Comparison of ENCODE assay signal across 8 cellular contexts in genomic region chr22:45007946-45008852, GRCh38. TPM values are rescaled to one million over a fixed set of nuclear protein-coding genes. Genes with fewer than 3 reads are reported as not detected.
DNase-seq lines count a peak whose midpoint lies in the region; ATAC-seq, FAIRE-seq and TF ChIP-seq lines count a peak whose summit lies in the region.

No MANE protein-coding gene starts in this region.

- BruUV-seq in endothelial cell of umbilical vein (replicated peaks; lab: Mats Ljungman, UMichigan), result no TSS peak

- H3K9ac ChIP-seq in NT2/D1 (ENCODE audit: insufficient read length, low read depth) (peak overlapping the region; percentile 85), endothelial cell of umbilical vein (replicated peaks; ENCODE audit: extremely low read depth, insufficient read depth, low read length) (no peak overlapping the region)

- H3K27me3 ChIP-seq in NT2/D1 (ENCODE audit: insufficient read depth, insufficient read length), result no peaks in the 10 kb centered on the region
- peaks cover 47 to 49% of the 10 kb centered on the region in 2 experiments for H3K27me3 ChIP-seq in endothelial cell of umbilical vein (ENCODE audit: control insufficient read depth in 2 of 2, insufficient read depth in 2 of 2, low read length in 2 of 2)

- H3K9me3 ChIP-seq in NT2/D1 (ENCODE audit: insufficient read depth, low read length) (0 out of 2 replicates have a peak, but pooled peaks cover 5% of the 10 kb centered on the region), endothelial cell of umbilical vein (replicated peaks; ENCODE audit: control insufficient read depth, insufficient read depth, low read length) (no peaks in the 10 kb centered on the region), mucosa of descending colon (no peaks in the 10 kb centered on the region)

- H3K27ac ChIP-seq in endothelial cell of umbilical vein (ENCODE audit: insufficient read depth, low read depth, low read length), result no peak overlapping the region

- intact Hi-C loops in endothelial cell of umbilical vein (cut with micrococcal nuclease) (no loop called here), mucosa of descending colon (cut with DNase I, micrococcal nuclease) (no loop called here)

- H3K79me2 ChIP-seq in endothelial cell of umbilical vein (ENCODE audit: control insufficient read depth, insufficient read depth, low read length), result no peaks in the 10 kb centered on the region

- H3K4me2 ChIP-seq in endothelial cell of umbilical vein (ENCODE audit: insufficient read depth, low read length), result no peak overlapping the region

- in situ Hi-C loops in GM13976 (cut with MboI; ENCODE audit: low sequenced_read_pairs, unreplicated experiment), result no loop called here

- no peak for ATAC-seq in mucosa of descending colon

- H4K20me1 ChIP-seq in endothelial cell of umbilical vein (replicated peaks; ENCODE audit: control insufficient read depth, extremely low read depth, insufficient read depth, low read length), result no peaks in the 10 kb centered on the region

- no peak for FAIRE-seq in endothelial cell of umbilical vein (lab: Jason Lieb, UNC)

- POLR2A ChIA-PET in endothelial cell of umbilical vein (lab: Charles Lee), result no interaction called here

- DNase-seq in ELR (ENCODE audit: low read depth), result peak; percentile 20
- DNase-seq in NT2/D1 (ENCODE audit: low read depth, low spot score), result peak; percentile 23
- DNase-seq in endothelial cell of umbilical vein (ENCODE audit: low read depth, low spot score), result peak; percentile 10
- no peak for DNase-seq in retinal pigment epithelial cell (ENCODE audit: low read depth)
- DNase-seq in mesenteric fat pad (ENCODE audit: low spot score), result no peak
- DNase-seq in GM13976 (ENCODE audit: low spot score), result no peak
- no peak for DNase-seq in NK-92 (lab: John Stamatoyannopoulos, UW; ENCODE audit: unreplicated experiment)
- DNase-seq in mucosa of descending colon, result no peak

- TF ChIP-seq POLR2A in endothelial cell of umbilical vein (IDR thresholded peaks at IDR 0.05; ENCODE audit: low read depth, low read length), result no peak

- CTCF ChIA-PET in endothelial cell of umbilical vein (lab: Charles Lee), result interaction anchor here (0.6 to 1.2 kb wide), 4 partner anchors 8 to 254 kb away, joined by 3 to 4 read pairs (median 4); no protein-coding TSS in a partner anchor

- no peak for TF ChIP-seq CTCF in endothelial cell of umbilical vein (IDR thresholded peaks at IDR 0.05; ENCODE audit: extremely low read depth in 1 of 2, insufficient read depth in 1 of 2, low read depth in 1 of 2, low read length in 2 of 2)
- TF ChIP-seq CTCF in retinal pigment epithelial cell (conservative IDR thresholded peaks at IDR 0.05; ENCODE audit: low read depth, low read length), result no peak
- TF ChIP-seq CTCF in GM13976 (IDR thresholded peaks at IDR 0.05; ENCODE audit: borderline replicate concordance, control extremely low read depth, extremely low read depth, insufficient read depth, missing control alignments), result no peak
- TF ChIP-seq CTCF in mucosa of descending colon (IDR thresholded peaks at IDR 0.05), result no peak

- dilution Hi-C loops in endothelial cell of umbilical vein (cut with MboI; ENCODE audit: extremely low pct_ligation_motif_present, low sequenced_read_pairs), result no loop called here

- no peaks in the 10 kb centered on the region for H3K9me1 ChIP-seq in endothelial cell of umbilical vein (replicated peaks; ENCODE audit: control insufficient read depth, extremely low read depth, insufficient read depth, low read length)

- H3K36me3 ChIP-seq in NT2/D1 (ENCODE audit: insufficient read depth, insufficient read length, low read length) (peaks cover 5% of the 10 kb centered on the region), endothelial cell of umbilical vein (ENCODE audit: control insufficient read depth in 2 of 2, extremely low read depth in 1 of 2, insufficient read depth in 2 of 2, low read length in 2 of 2) (no peaks in the 10 kb centered on the region), mucosa of descending colon (ENCODE audit: low read depth) (no peaks in the 10 kb centered on the region)

- H2AFZ ChIP-seq in endothelial cell of umbilical vein (ENCODE audit: low read depth, low read length), result no peak overlapping the region

- peaks cover 4% of the 10 kb centered on the region for H3K4me1 ChIP-seq in NT2/D1 (ENCODE audit: insufficient read depth, insufficient read length)
- peaks cover 10% of the 10 kb centered on the region for H3K4me1 ChIP-seq in endothelial cell of umbilical vein (ENCODE audit: control insufficient read depth, extremely low read depth, insufficient read depth, low read length)
- H3K4me1 ChIP-seq in mucosa of descending colon (ENCODE audit: low read depth), result peaks cover 12% of the 10 kb centered on the region

- peak overlapping the region; percentile 62 for H3K4me3 ChIP-seq in NT2/D1 (ENCODE audit: insufficient read length, low read depth)
- H3K4me3 ChIP-seq in endothelial cell of umbilical vein (replicated peaks in 1 of 3; ENCODE audit: insufficient read depth in 1 of 3, low read depth in 1 of 3, low read length in 3 of 3), result no peak overlapping the region
- H3K4me3 ChIP-seq in retinal pigment epithelial cell (ENCODE audit: low read length), result peak overlapping the region; percentile 17
- no peak overlapping the region for H3K4me3 ChIP-seq in mucosa of descending colon

TF ChIP-seq in endothelial cell of umbilical vein, 7 proteins besides CTCF, POLR2A, EP300 and RAD21:
- TF ChIP-seq JUN (IDR thresholded peaks at IDR 0.05; ENCODE audit: borderline replicate concordance, insufficient read depth, insufficient read length, low read depth), result no peak
- TF ChIP-seq MYC (IDR thresholded peaks at IDR 0.05; ENCODE audit: low read depth, low read length), result no peak
- peak; percentile 71 for TF ChIP-seq EZH2 (IDR thresholded peaks at IDR 0.05; ENCODE audit: borderline replicate concordance, low read depth, low read length, severe bottlenecking)
- no peak for TF ChIP-seq MAX (IDR thresholded peaks at IDR 0.05; ENCODE audit: insufficient read depth, insufficient read length)
- TF ChIP-seq FOS (IDR thresholded peaks at IDR 0.05; ENCODE audit: borderline replicate concordance, insufficient read depth, low read length), result no peak
- no peak for TF ChIP-seq POLR2AphosphoS5 (IDR thresholded peaks at IDR 0.05; ENCODE audit: insufficient read depth, low read depth, low read length)

RNA-seq across cellular contexts. Expression of gene PHF21B, which starts 1.6 kb away (rescaled TPM):
- not detected in 2 replicates for total RNA-seq in endothelial cell of umbilical vein
- not detected in 2 replicates for polyA plus RNA-seq in endothelial cell of umbilical vein
- polyA plus RNA-seq in endothelial cell of umbilical vein (2011; cell fraction: cytosol; rRNA removed), result not detected in 2 replicates
- not detected in 2 replicates for polyA plus RNA-seq in endothelial cell of umbilical vein (2011; cell fraction: nucleus; rRNA removed)
- polyA plus RNA-seq in endothelial cell of umbilical vein (2012), result not detected in 2 replicates
- not detected in 2 replicates for polyA minus RNA-seq in endothelial cell of umbilical vein
- polyA minus RNA-seq in endothelial cell of umbilical vein (2011; cell fraction: cytosol; rRNA and poly(A)+ RNA removed), result not detected
- not detected in 2 replicates for polyA minus RNA-seq in endothelial cell of umbilical vein (2011; cell fraction: nucleus; rRNA and poly(A)+ RNA removed)
- not detected for total RNA-seq in mesenteric fat pad
- under 1 TPM in 1 of 3 donors, not detected in 2; 0.41 TPM for total RNA-seq in mucosa of descending colon

Comparison
In these comparisons a context has a peak if more than half of its experiments do, and no peak if none do; other contexts are left out.
1. DNase-seq: peak in ELR (single experiment), NT2/D1 (single experiment) and endothelial cell of umbilical vein (single experiment); none in retinal pigment epithelial cell (single experiment), mesenteric fat pad (single experiment), GM13976 (single experiment), NK-92 (single experiment) and mucosa of descending colon (0 of 3).
2. H3K4me3 ChIP-seq: peak in NT2/D1 (single experiment) and retinal pigment epithelial cell (single experiment); none in endothelial cell of umbilical vein (0 of 3) and mucosa of descending colon (single experiment).